8 cellular contexts compared by ENCODE assay signal in the genomic region with DNA sequence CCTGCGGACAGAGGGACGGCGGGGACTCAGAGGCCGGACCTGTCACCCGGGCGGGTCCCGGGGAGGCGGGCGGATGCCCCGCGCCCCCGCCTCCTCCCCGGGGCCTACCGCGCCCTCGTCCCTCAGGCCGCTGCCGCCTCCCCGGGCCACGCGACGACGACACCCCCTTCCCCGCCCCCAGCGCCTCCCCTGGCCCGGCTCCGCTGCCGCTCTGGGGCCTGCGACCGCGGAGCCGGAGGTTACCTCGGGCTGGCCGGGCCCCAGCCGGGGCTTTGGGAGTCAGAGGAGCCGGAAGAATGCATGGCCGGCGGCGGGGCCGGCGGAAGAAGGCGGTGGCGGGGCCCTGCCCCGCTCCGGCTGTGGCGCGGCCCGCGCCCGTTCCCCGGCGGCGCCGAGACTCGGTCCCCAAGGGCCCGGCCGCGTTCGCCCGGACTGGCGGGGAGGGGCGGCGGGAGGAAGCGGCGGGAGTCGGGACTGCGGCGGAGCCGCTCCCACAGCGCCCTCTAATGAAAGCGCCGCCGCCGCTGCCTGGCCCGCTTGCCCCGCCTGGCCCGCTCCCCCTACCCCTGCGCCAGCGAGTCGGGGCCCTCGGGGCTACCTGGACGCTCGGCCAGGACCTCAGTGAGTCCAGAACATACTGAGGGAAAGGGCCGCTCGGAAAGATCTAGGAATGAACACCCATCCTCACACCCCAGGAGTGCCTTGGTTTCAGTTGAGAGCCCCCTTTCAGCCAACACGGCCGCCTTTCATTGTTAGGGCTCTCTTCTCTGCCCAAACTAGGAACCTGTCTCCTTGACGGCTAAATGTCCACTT. TPM values are rescaled to one million over a fixed set of nuclear protein-coding genes. Genes with fewer than 3 reads are reported as not detected.
DNase-seq lines count a peak whose midpoint lies in the region; ATAC-seq, FAIRE-seq and TF ChIP-seq lines count a peak whose summit lies in the region.

LPGAT1 (minus strand) TSS at position 434 of the 813 bp plus-strand sequence. CDS start 1,467 bp downstream, outside the sequence.

- ATAC-seq in HG02970 (IDR thresholded peaks at IDR 0.05; ENCODE audit: low FRiP score, unreplicated experiment), result peak; percentile 71
- peak; percentile 87 for ATAC-seq in activated CD4-positive, CD25-positive, alpha-beta regulatory T cell treated with anti-CD3 and anti-CD28 coated beads, Interleukin-2, amount 50 U/mL, for 24 hours
- ATAC-seq in central memory CD8-positive, alpha-beta T cell (replicated peaks; ENCODE audit: extremely low read depth, poor library complexity, severe bottlenecking), result peak; percentile 86

- peak within 1 kb of the TSS; percentile 93 for H3K4me3 Mint-ChIP-seq in central memory CD8-positive, alpha-beta T cell

- peaks cover 0 to 6% of the 10 kb centered on the region in 2 donors for H3K4me1 ChIP-seq in kidney (ENCODE audit: control insufficient read depth in 1 of 2, insufficient read depth in 1 of 2, low read depth in 1 of 2, low read length in 2 of 2)

- no peaks in the 10 kb centered on the region for H3K36me3 ChIP-seq in kidney (ENCODE audit: control insufficient read depth in 1 of 2, insufficient read depth in 2 of 2, low read length in 2 of 2)

- peak; percentile 57 for TF ChIP-seq POLR2A in GM15510 (IDR thresholded peaks at IDR 0.05; ENCODE audit: borderline replicate concordance, extremely low read depth, insufficient read length)

- TF ChIP-seq CTCF in 22Rv1 (IDR thresholded peaks at IDR 0.05) (peak; percentile 95), kidney (IDR thresholded peaks at IDR 0.05; ENCODE audit: borderline replicate concordance, extremely low read depth, insufficient read depth) (peak; percentile 66)

- H3K4me3 ChIP-seq in kidney (ENCODE audit: low read length in 2 of 2), result peak within 1 kb of the TSS; percentile 74 to 86

- H3K9ac ChIP-seq in kidney (ENCODE audit: low read length in 2 of 2), result peak within 1 kb of the TSS; percentile 83 to 90

- H3K36me3 Mint-ChIP-seq in central memory CD8-positive, alpha-beta T cell (ENCODE audit: insufficient read depth), result peaks cover 9% of the 10 kb centered on the region

- H3K27ac ChIP-seq in 22Rv1, result peak within 1 kb of the TSS; percentile 54
- peak within 1 kb of the TSS; percentile 64 to 77 for H3K27ac ChIP-seq in kidney (ENCODE audit: low read depth in 2 of 2, low read length in 2 of 2)

- peak; percentile 74 for DNase-seq in NCI-H2171 treated with DMSO at 0.1 percent for 48 hours (lab: John Stamatoyannopoulos, UW)
- peak; percentile 47 to 49 for DNase-seq in central memory CD8-positive, alpha-beta T cell (ENCODE audit: low spot score in 2 of 2)
- peak; percentile 93 for DNase-seq in kidney
- peak; percentile 82 for DNase-seq in stimulated activated CD4-positive, alpha-beta T cell treated with anti-CD3 and anti-CD28 coated beads, Interleukin-15, amount 100 ng/mL, for 24 hours

- H3K27me3 Mint-ChIP-seq in central memory CD8-positive, alpha-beta T cell, result no peaks in the 10 kb centered on the region

- peak within 1 kb of the TSS; percentile 99 for H3K27ac Mint-ChIP-seq in central memory CD8-positive, alpha-beta T cell (ENCODE audit: low read depth)

- H3K9me3 ChIP-seq in kidney (ENCODE audit: control insufficient read depth in 1 of 2, low read length in 2 of 2), result no peaks in the 10 kb centered on the region

- intact Hi-C loops in kidney (cut with DNase I), result no loop called here

- no peaks in the 10 kb centered on the region for H3K9me3 Mint-ChIP-seq in central memory CD8-positive, alpha-beta T cell

- FAIRE-seq in kidney (lab: Jason Lieb, UNC), result no peak

- peaks cover 51% of the 10 kb centered on the region for H3K4me1 Mint-ChIP-seq in central memory CD8-positive, alpha-beta T cell

RNA-seq across cellular contexts. Expression of gene LPGAT1, which starts in this region (rescaled TPM):
- total RNA-seq in kidney, result 67.4 TPM
- polyA plus RNA-seq in kidney (ENCODE audit: insufficient read depth, low read depth, low replicate concordance), result 7.1 TPM

Comparison
In these comparisons a context has a peak if more than half of its experiments do, and no peak if none do; other contexts are left out.
1. Peak in every context shown above with its lines: DNase-seq, ATAC-seq, H3K4me3 ChIP-seq and H3K27ac ChIP-seq.